19 cellular contexts compared by ENCODE assay signal in the genomic region with DNA sequence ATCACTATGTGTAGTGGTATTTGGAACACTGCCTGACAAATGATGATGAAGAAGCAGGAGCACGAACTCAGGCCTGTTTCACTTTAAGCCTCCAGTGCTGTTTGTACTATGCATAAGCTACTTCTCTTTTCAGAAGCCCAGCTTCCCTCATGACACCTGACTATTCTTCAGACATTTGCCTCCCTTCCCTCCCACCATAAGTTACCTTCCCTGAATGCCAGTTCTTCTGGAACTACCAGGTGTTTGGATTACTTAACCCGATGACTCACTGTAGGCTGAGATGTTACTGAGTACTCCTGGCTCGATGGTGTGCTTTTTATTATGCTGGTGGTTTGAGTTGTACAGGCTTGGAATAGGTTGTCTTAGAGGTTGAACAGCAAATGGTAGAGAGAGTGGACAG.
DNase-seq lines count a peak whose midpoint lies in the region; FAIRE-seq and TF ChIP-seq lines count a peak whose summit lies in the region.
"Had no signal": no experiment of that assay in that cellular context is flagged by ENCODE, and none has a peak within 500 bp of the region (broad histone marks: within the 10 kb centered on the region; RNA-seq: fewer than 3 reads in every experiment).

No MANE protein-coding gene starts in this region.

- FAIRE-seq in bronchial epithelial cell (lab: Jason Lieb, UNC) (peak; percentile 90), RCC 7860 (lab: Jason Lieb, UNC) (no peak)
- FAIRE-seq: G401.6 had no signal

- H3K27ac ChIP-seq in A673 (ENCODE audit: low read depth, low read length, poor library complexity, severe bottlenecking): no peak overlapping the region
- H3K27ac ChIP-seq: BLaER1, transverse colon had no signal

- no peaks in the 10 kb centered on the region for H3K4me1 ChIP-seq in A673 (ENCODE audit: insufficient read depth, low read length, poor library complexity, severe bottlenecking)
- H3K4me1 ChIP-seq: transverse colon had no signal

- POLR2A ChIA-PET in A673 (lab: Charles Lee; ENCODE audit: low non-redundant PET): no interaction called here

- no peaks in the 10 kb centered on the region for H3K27me3 Mint-ChIP-seq in mesothelial cell of epicardium (ENCODE audit: low read depth)
- H3K27me3 Mint-ChIP-seq: activated naive CD4-positive, alpha-beta T cell treated with anti-CD3 and anti-CD28 coated beads, Interleukin-2, amount 10 ng/mL, durations not matched to agents 7 days and 5 days; naive thymus-derived CD4-positive, alpha-beta T cell had no signal

- DNase-seq in DMS53 (lab: John Stamatoyannopoulos, UW) (peak; percentile 82), LoVo (ENCODE audit: low spot score) (peak; percentile 9), bronchial epithelial cell (ENCODE audit: low read depth) (peak; percentile 91), mesothelial cell of epicardium (ENCODE audit: low spot score in 2 of 2, unreplicated experiment in 2 of 2) (no peak), A673 (ENCODE audit: low spot score) (no peak), SW480 (ENCODE audit: low spot score) (no peak), NK-92 (lab: John Stamatoyannopoulos, UW; ENCODE audit: unreplicated experiment) (no peak), RCC 7860 (ENCODE audit: low spot score) (no peak)
- DNase-seq: activated naive CD4-positive, alpha-beta T cell treated with anti-CD3 and anti-CD28 coated beads, Interleukin-2, amount 10 ng/mL, durations not matched to agents 7 days and 5 days; central memory CD4-positive, alpha-beta T cell; GOT3; KG1; left cardiac atrium; naive thymus-derived CD4-positive, alpha-beta T cell; NCI-H2081; retina; transverse colon had no signal

- H3K27ac Mint-ChIP-seq in mesothelial cell of epicardium: peak overlapping the region; percentile 3
- H3K27ac Mint-ChIP-seq: activated naive CD4-positive, alpha-beta T cell treated with anti-CD3 and anti-CD28 coated beads, Interleukin-2, amount 10 ng/mL, durations not matched to agents 7 days and 5 days; naive thymus-derived CD4-positive, alpha-beta T cell had no signal

- H3K27me3 ChIP-seq in bronchial epithelial cell (ENCODE audit: control insufficient read depth, insufficient read depth, low read length) (no peaks in the 10 kb centered on the region), A673 (replicated peaks; ENCODE audit: insufficient read depth, low read depth, low read length, poor library complexity) (no peaks in the 10 kb centered on the region)
- H3K27me3 ChIP-seq: BLaER1, transverse colon had no signal

- intact Hi-C loops in A673 (cut with micrococcal nuclease; ENCODE audit: unreplicated experiment): no loop called here

- no peaks in the 10 kb centered on the region for H3K9me3 ChIP-seq in A673 (ENCODE audit: low read depth, low read length, poor library complexity, severe bottlenecking)
- H3K9me3 ChIP-seq: BLaER1, transverse colon had no signal

- H3K9me3 Mint-ChIP-seq in mesothelial cell of epicardium: peaks cover 19% of the 10 kb centered on the region

- no peak overlapping the region for H3K4me3 ChIP-seq in bronchial epithelial cell (ENCODE audit: low read depth, low read length)
- H3K4me3 ChIP-seq in A673 (ENCODE audit: low read depth, low read length, poor library complexity, severe bottlenecking): no peak overlapping the region
- H3K4me3 ChIP-seq: BLaER1, transverse colon had no signal

- TF ChIP-seq CTCF in bronchial epithelial cell (IDR thresholded peaks at IDR 0.05; ENCODE audit: insufficient read depth, low read length, severe bottlenecking) (no peak), mesothelial cell of epicardium (IDR thresholded peaks at IDR 0.05; ENCODE audit: unreplicated experiment) (no peak), A673 (conservative IDR thresholded peaks at IDR 0.05; ENCODE audit: low read depth, low read length) (no peak)

- H3K36me3 ChIP-seq in bronchial epithelial cell (ENCODE audit: control insufficient read depth, insufficient read depth, low read length) (no peaks in the 10 kb centered on the region), A673 (ENCODE audit: insufficient read depth, low read length, poor library complexity, severe bottlenecking) (no peaks in the 10 kb centered on the region)
- H3K36me3 ChIP-seq: BLaER1, transverse colon had no signal

- H3K4me1 Mint-ChIP-seq in mesothelial cell of epicardium: peaks cover 37% of the 10 kb centered on the region
- H3K4me1 Mint-ChIP-seq: activated naive CD4-positive, alpha-beta T cell treated with anti-CD3 and anti-CD28 coated beads, Interleukin-2, amount 10 ng/mL, durations not matched to agents 7 days and 5 days; naive thymus-derived CD4-positive, alpha-beta T cell had no signal

- no peak overlapping the region for H3K4me3 Mint-ChIP-seq in mesothelial cell of epicardium
- H3K4me3 Mint-ChIP-seq: activated naive CD4-positive, alpha-beta T cell treated with anti-CD3 and anti-CD28 coated beads, Interleukin-2, amount 10 ng/mL, durations not matched to agents 7 days and 5 days; naive thymus-derived CD4-positive, alpha-beta T cell had no signal

- H3K36me3 Mint-ChIP-seq in mesothelial cell of epicardium: no peaks in the 10 kb centered on the region
- H3K36me3 Mint-ChIP-seq: activated naive CD4-positive, alpha-beta T cell treated with anti-CD3 and anti-CD28 coated beads, Interleukin-2, amount 10 ng/mL, durations not matched to agents 7 days and 5 days; naive thymus-derived CD4-positive, alpha-beta T cell had no signal

- CTCF ChIA-PET in A673 (lab: Charles Lee): no interaction called here

- no TSS peak for BruUV-seq in A673 (replicated peaks; lab: Mats Ljungman, UMichigan)

Comparison
In these comparisons a context has a peak if more than half of its experiments do, and no peak if none do; other contexts are left out.
1. DNase-seq: peak in DMS53 (single experiment), LoVo (single experiment) and bronchial epithelial cell (single experiment); none in mesothelial cell of epicardium (0 of 2), A673 (single experiment), SW480 (single experiment), NK-92 (single experiment) and RCC 7860 (single experiment).